18 cellular contexts compared by ENCODE assay signal in genomic region chr16:86521236-86522197, GRCh38. TPM values are rescaled to one million over a fixed set of nuclear protein-coding genes. Genes with fewer than 3 reads are reported as not detected.
"Had no signal": no experiment of that assay in that cellular context is flagged by ENCODE, and none has a peak within 500 bp of the region (broad histone marks: within the 10 kb centered on the region; RNA-seq: fewer than 3 reads in every experiment).

No MANE protein-coding gene starts in this region.

- H3K9me3 ChIP-seq: heart right ventricle, ovary had no signal

- H3K4me3 ChIP-seq: coronary artery, heart right ventricle, ovary, tibial artery had no signal

- H3K27ac ChIP-seq: coronary artery, heart right ventricle, ovary, tibial artery had no signal

- H3K4me3 Mint-ChIP-seq: activated CD4-positive, alpha-beta T cell treated with anti-CD3 and anti-CD28 coated beads, Interleukin-2, amount 10 ng/mL, durations not matched to agents 7 days and 5 days; activated naive CD4-positive, alpha-beta T cell treated with anti-CD3 and anti-CD28 coated beads for 36 hours; activated T-helper 17 cell treated with anti-CD3 and anti-CD28 coated beads, Interleukin-2, amount 50 U/mL, for 72 hours had no signal

- H3K9me3 Mint-ChIP-seq: activated CD4-positive, alpha-beta T cell treated with anti-CD3 and anti-CD28 coated beads, Interleukin-2, amount 10 ng/mL, durations not matched to agents 7 days and 5 days; activated naive CD4-positive, alpha-beta T cell treated with anti-CD3 and anti-CD28 coated beads for 36 hours; activated T-helper 17 cell treated with anti-CD3 and anti-CD28 coated beads, Interleukin-2, amount 50 U/mL, for 72 hours had no signal

- H3K27me3 ChIP-seq: ovary had no signal

- H3K27ac Mint-ChIP-seq: activated CD4-positive, alpha-beta T cell treated with anti-CD3 and anti-CD28 coated beads, Interleukin-2, amount 10 ng/mL, durations not matched to agents 7 days and 5 days; activated naive CD4-positive, alpha-beta T cell treated with anti-CD3 and anti-CD28 coated beads for 36 hours; activated T-helper 17 cell treated with anti-CD3 and anti-CD28 coated beads, Interleukin-2, amount 50 U/mL, for 72 hours had no signal

- DNase-seq: activated CD4-positive, alpha-beta T cell treated with anti-CD3 and anti-CD28 coated beads, Interleukin-2, amount 10 ng/mL, durations not matched to agents 7 days and 5 days; activated CD4-positive, CD25-positive, alpha-beta regulatory T cell; activated naive CD4-positive, alpha-beta T cell treated with anti-CD3 and anti-CD28 coated beads for 36 hours; activated T-cell treated with anti-CD3 and anti-CD28 coated beads for 4 hours; caudate nucleus; effector CD4-positive, alpha-beta T cell; heart right ventricle; mesendoderm; ovary; tibial artery had no signal

- H3K4me1 Mint-ChIP-seq: activated CD4-positive, alpha-beta T cell treated with anti-CD3 and anti-CD28 coated beads, Interleukin-2, amount 10 ng/mL, durations not matched to agents 7 days and 5 days; activated T-helper 17 cell treated with anti-CD3 and anti-CD28 coated beads, Interleukin-2, amount 50 U/mL, for 72 hours had no signal

- ATAC-seq: activated T-helper 17 cell treated with anti-CD3 and anti-CD28 coated beads, Interleukin-2, amount 50 U/mL, for 72 hours; left lobe of liver had no signal

- H3K36me3 ChIP-seq: heart right ventricle, ovary, tibial artery had no signal

RNA-seq across cellular contexts. Expression of gene FOXF1, which starts 11.2 kb away (rescaled TPM):
- total RNA-seq: activated CD4-positive, alpha-beta T cell treated with anti-CD3 and anti-CD28 coated beads, Interleukin-2, amount 10 ng/mL, durations not matched to agents 7 days and 5 days; activated CD8-positive, alpha-beta memory T cell treated with anti-CD3 and anti-CD28 coated beads for 36 hours; activated naive CD4-positive, alpha-beta T cell treated with anti-CD3 and anti-CD28 coated beads for 36 hours; activated T-helper 17 cell treated with anti-CD3 and anti-CD28 coated beads, Interleukin-2, amount 50 U/mL, for 72 hours; renal cortical epithelial cell; skeletal muscle tissue; T-helper 1 cell treated with Interleukin-12 subunit alpha and Interleukin-12 subunit beta and Interleukin-4 antibody, amounts not matched to agents 30 ng/mL and 1 ng/mL, for 36 hours had no signal
- polyA plus RNA-seq: neural cell had no signal

RNA-seq across cellular contexts. Expression of gene FOXC2, which starts 45.1 kb away (rescaled TPM):
- total RNA-seq: activated CD4-positive, alpha-beta T cell treated with anti-CD3 and anti-CD28 coated beads, Interleukin-2, amount 10 ng/mL, durations not matched to agents 7 days and 5 days; activated CD8-positive, alpha-beta memory T cell treated with anti-CD3 and anti-CD28 coated beads for 36 hours; activated naive CD4-positive, alpha-beta T cell treated with anti-CD3 and anti-CD28 coated beads for 36 hours; activated T-helper 17 cell treated with anti-CD3 and anti-CD28 coated beads, Interleukin-2, amount 50 U/mL, for 72 hours; T-helper 1 cell treated with Interleukin-12 subunit alpha and Interleukin-12 subunit beta and Interleukin-4 antibody, amounts not matched to agents 30 ng/mL and 1 ng/mL, for 36 hours had no signal
- polyA plus RNA-seq: neural cell had no signal

RNA-seq across cellular contexts. Expression of gene FOXL1, which starts 56.8 kb away (rescaled TPM):
- total RNA-seq: activated CD4-positive, alpha-beta T cell treated with anti-CD3 and anti-CD28 coated beads, Interleukin-2, amount 10 ng/mL, durations not matched to agents 7 days and 5 days; activated CD8-positive, alpha-beta memory T cell treated with anti-CD3 and anti-CD28 coated beads for 36 hours; activated naive CD4-positive, alpha-beta T cell treated with anti-CD3 and anti-CD28 coated beads for 36 hours; activated T-helper 17 cell treated with anti-CD3 and anti-CD28 coated beads, Interleukin-2, amount 50 U/mL, for 72 hours; T-helper 1 cell treated with Interleukin-12 subunit alpha and Interleukin-12 subunit beta and Interleukin-4 antibody, amounts not matched to agents 30 ng/mL and 1 ng/mL, for 36 hours had no signal
